Comparison of ENCODE assay signal across 22 cellular contexts in the genomic region with DNA sequence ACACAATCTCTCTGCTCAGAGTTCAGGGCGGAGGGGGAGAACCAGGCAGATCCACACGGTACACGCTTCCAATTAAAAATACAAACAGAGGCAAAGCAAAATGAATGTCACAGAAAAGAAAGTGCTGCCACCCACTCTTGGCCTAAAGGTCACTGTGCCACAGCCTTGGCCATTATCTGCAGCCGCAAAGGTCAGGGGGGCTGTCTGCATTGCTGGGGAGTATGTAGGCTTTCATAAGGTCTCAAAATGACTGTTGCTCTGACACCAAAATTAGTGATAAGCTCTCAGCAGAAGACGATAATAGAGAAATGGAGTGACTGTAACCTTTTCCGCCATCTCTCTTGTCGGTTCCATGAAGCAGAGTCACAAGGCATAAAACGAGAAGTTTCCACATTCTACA.
"Had no signal": no experiment of that assay in that cellular context is flagged by ENCODE, and none has a peak within 500 bp of the region (broad histone marks: within the 10 kb centered on the region; RNA-seq: fewer than 3 reads in every experiment).

No MANE protein-coding gene starts in this region.

- H3K36me3 Mint-ChIP-seq: activated naive CD8-positive, alpha-beta T cell treated with anti-CD3 and anti-CD28 coated beads, Interleukin-2, amount 10 ng/mL, durations not matched to agents 7 days and 5 days; natural killer cell; neural progenitor cell; T-cell had no signal

- DNase-seq: activated CD4-positive, alpha-beta T cell treated with anti-CD3 and anti-CD28 coated beads, Interleukin-2, amount 50 U/mL, for 1 hour; activated CD8-positive, alpha-beta memory T cell treated with anti-CD3 and anti-CD28 coated beads, Interleukin-2, amount 50 U/mL, for 4 hours; activated naive CD8-positive, alpha-beta T cell treated with anti-CD3 and anti-CD28 coated beads, Interleukin-2, amount 10 ng/mL, durations not matched to agents 7 days and 5 days; activated T-cell treated with anti-CD3 and anti-CD28 coated beads, Interleukin-2, amount 50 U/mL, for 4 hours; amniotic stem cell; brain microvascular endothelial cell; dorsolateral prefrontal cortex; effector memory CD4-positive, alpha-beta T cell; islet precursor cell; left ventricle myocardium inferior; mesendoderm; natural killer cell; occipital lobe; stimulated activated CD4-positive, alpha-beta T cell treated with anti-CD3 and anti-CD28 coated beads, Interleukin-2, amount 100 ng/mL, for 24 hours; T-cell; T-helper 9 cell; testis; transverse colon had no signal

- H3K9me3 ChIP-seq: gastroesophageal sphincter, left ventricle myocardium inferior, right atrium auricular region, testis, transverse colon had no signal

- H3K4me3 Mint-ChIP-seq: activated naive CD8-positive, alpha-beta T cell treated with anti-CD3 and anti-CD28 coated beads, Interleukin-2, amount 10 ng/mL, durations not matched to agents 7 days and 5 days; activated T-cell treated with anti-CD3 and anti-CD28 coated beads, Interleukin-2, amount 50 U/mL, for 4 hours; natural killer cell; neural progenitor cell; T-cell had no signal

- ATAC-seq: activated T-cell treated with anti-CD3 and anti-CD28 coated beads, Interleukin-2, amount 50 U/mL, for 4 hours; gastroesophageal sphincter; natural killer cell; T-cell had no signal

- H3K27ac Mint-ChIP-seq: activated naive CD8-positive, alpha-beta T cell treated with anti-CD3 and anti-CD28 coated beads, Interleukin-2, amount 10 ng/mL, durations not matched to agents 7 days and 5 days; activated T-helper 2 cell treated with anti-CD3 and anti-CD28 coated beads, Interferon-gamma antibody, Interleukin-2, Interleukin-4, amounts not matched to agents 10 μg/mL and 5 μg/mL and 100 μg/mL, durations not matched to agents 14 hours and 24 hours and 36 hours; natural killer cell; neural progenitor cell had no signal

- H3K9me3 Mint-ChIP-seq: activated naive CD8-positive, alpha-beta T cell treated with anti-CD3 and anti-CD28 coated beads, Interleukin-2, amount 10 ng/mL, durations not matched to agents 7 days and 5 days; activated T-cell treated with anti-CD3 and anti-CD28 coated beads, Interleukin-2, amount 50 U/mL, for 4 hours; natural killer cell; T-cell had no signal

- H3K27me3 Mint-ChIP-seq: T-cell had no signal
